ENCODE assay signal across 21 cellular contexts in the genomic region with DNA sequence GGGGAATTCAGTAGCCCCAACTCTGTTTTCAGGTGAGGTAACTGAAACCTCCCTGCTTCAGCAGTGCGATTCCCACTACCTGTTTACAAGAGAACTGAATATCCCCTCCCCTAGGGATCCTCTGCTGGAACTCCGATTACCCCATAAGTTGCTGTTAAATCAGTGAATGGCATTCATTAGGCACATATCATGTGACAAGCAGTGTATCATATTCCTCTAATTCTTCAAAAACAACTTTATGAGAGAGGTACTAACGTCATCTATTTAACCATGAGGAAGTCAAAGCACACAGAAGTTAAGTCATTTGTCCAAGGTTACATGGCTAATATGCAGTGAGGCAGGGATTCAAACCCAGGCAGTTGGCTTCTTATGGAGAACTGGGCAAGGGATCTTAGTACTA. TPM values are rescaled to one million over a fixed set of nuclear protein-coding genes. Genes with fewer than 3 reads are reported as not detected.
DNase-seq lines count a peak whose midpoint lies in the region; ATAC-seq, FAIRE-seq and TF ChIP-seq lines count a peak whose summit lies in the region.
"Had no signal": no experiment of that assay in that cellular context is flagged by ENCODE, and none has a peak within 500 bp of the region (broad histone marks: within the 10 kb centered on the region; RNA-seq: fewer than 3 reads in every experiment).

No MANE protein-coding gene starts in this region.

- no peaks in the 10 kb centered on the region for H3K9me3 ChIP-seq in H1 (ENCODE audit: insufficient read depth in 2 of 2, low read depth in 1 of 2, low read length in 1 of 2)
- H3K9me3 ChIP-seq in smooth muscle cell (replicated peaks; ENCODE audit: low read depth), result no peaks in the 10 kb centered on the region
- H3K9me3 ChIP-seq: stomach, thyroid gland had no signal

- DNase-seq in NCI-H748 (lab: John Stamatoyannopoulos, UW; ENCODE audit: unreplicated experiment), result peak; percentile 20
- DNase-seq in NCI-H748 treated with DMSO at 0.1 percent for 48 hours (lab: John Stamatoyannopoulos, UW), result no peak
- peak; percentile 16 for DNase-seq in NCI-H69 (lab: John Stamatoyannopoulos, UW)
- no peak for DNase-seq in H1 (ENCODE audit: low read depth in 1 of 2, low spot score in 2 of 2)
- no peak for DNase-seq in smooth muscle cell (lab: John Stamatoyannopoulos, UW; ENCODE audit: unreplicated experiment)
- DNase-seq in medulla oblongata (ENCODE audit: extremely low spot score), result no peak
- no peak for DNase-seq in CD1c-positive myeloid dendritic cell (ENCODE audit: extremely low spot score)
- DNase-seq: activated CD4-positive, alpha-beta T cell treated with anti-CD3 and anti-CD28 coated beads for 36 hours; activated effector memory CD4-positive, alpha-beta T cell treated with Interleukin-2 at 50 U/mL for 16 hours; activated naive CD8-positive, alpha-beta T cell treated with anti-CD3 and anti-CD28 coated beads for 36 hours; caudate nucleus; dermis blood vessel endothelial cell; DMS79; naive thymus-derived CD8-positive, alpha-beta T cell; NCI-H1694 treated with DMSO at 0.1 percent for 48 hours; stomach; T-helper 2 cell; thyroid gland had no signal

- H3F3A ChIP-seq in smooth muscle cell (ENCODE audit: low read depth), result no peaks in the 10 kb centered on the region

- no peak overlapping the region for H3K14ac ChIP-seq in H1 (ENCODE audit: insufficient read length)

- H4K91ac ChIP-seq in H1 (replicated peaks; ENCODE audit: insufficient read length, low read length), result no peak overlapping the region

- H3K27me3 ChIP-seq in H1 (replicated peaks in 1 of 4; ENCODE audit: control insufficient read depth in 3 of 4, extremely low read depth in 1 of 4, insufficient read depth in 3 of 4, low read length in 3 of 4) (no peaks in the 10 kb centered on the region), smooth muscle cell (ENCODE audit: low read depth) (no peaks in the 10 kb centered on the region)
- H3K27me3 ChIP-seq: stomach, thyroid gland had no signal

- H2BK5ac ChIP-seq in H1 (ENCODE audit: low read depth, low read length), result no peak overlapping the region

- no peak overlapping the region for H4K5ac ChIP-seq in H1 (ENCODE audit: insufficient read length, low read depth, low read length)

- H3K27ac ChIP-seq in H1 (ENCODE audit: low read depth, low read length) (no peak overlapping the region), smooth muscle cell (ENCODE audit: low read depth) (peak overlapping the region; percentile 78)
- H3K27ac ChIP-seq: stomach, thyroid gland had no signal

- no peaks in the 10 kb centered on the region for H3K36me3 ChIP-seq in H1 (ENCODE audit: control insufficient read depth in 2 of 4, insufficient read depth in 4 of 4, low read length in 3 of 4)
- H3K36me3 ChIP-seq in smooth muscle cell (ENCODE audit: low read depth), result no peaks in the 10 kb centered on the region
- H3K36me3 ChIP-seq: stomach, thyroid gland had no signal

- H4K8ac ChIP-seq in H1 (ENCODE audit: extremely low read depth, insufficient read depth, low read length), result no peak overlapping the region

- TF ChIP-seq EP300 in H1 (IDR thresholded peaks at IDR 0.05; ENCODE audit: borderline replicate concordance in 1 of 2, low read depth in 2 of 2, low read length in 2 of 2), result no peak

- H3K4me1 ChIP-seq in H1 (replicated peaks in 1 of 4; ENCODE audit: control insufficient read depth in 3 of 4, insufficient read depth in 4 of 4, low read length in 3 of 4) (peaks cover 0 to 8% (median 4%) of the 10 kb centered on the region in 4 experiments; a peak in 4 of 7 replicates), smooth muscle cell (ENCODE audit: low read depth) (peaks cover 7% of the 10 kb centered on the region)
- H3K4me1 ChIP-seq: thyroid gland had no signal

- 86% methylated on average over 3 of the region's 3 CpGs; no CpG with 5 or more reads in 1 of the 2 experiments for WGBS in H1 (ENCODE audit: extremely low coverage in 1 of 2, insufficient coverage in 1 of 2, insufficient read length in 1 of 2, insufficient replicate concordance in 2 of 2, low coverage in 1 of 2, low lambda C conversion rate in 2 of 2, missing lambda C conversion rate in 1 of 2), 2 experiments
- 87% methylated on average over 3 of the region's 3 CpGs for WGBS in smooth muscle cell (ENCODE audit: low lambda C conversion rate)

- H3K79me1 ChIP-seq in H1 (ENCODE audit: low read depth, low read length), result no peaks in the 10 kb centered on the region

- H3K4me2 ChIP-seq in H1 (ENCODE audit: insufficient read depth in 1 of 2, low read depth in 2 of 2, low read length in 2 of 2), result no peak overlapping the region
- no peak overlapping the region for H3K4me2 ChIP-seq in smooth muscle cell

- H4K20me1 ChIP-seq in H1 (replicated peaks in 1 of 2; ENCODE audit: control insufficient read depth in 1 of 2, insufficient read depth in 2 of 2, low read length in 2 of 2), result no peaks in the 10 kb centered on the region
- no peaks in the 10 kb centered on the region for H4K20me1 ChIP-seq in smooth muscle cell (ENCODE audit: low read depth)

- no peak overlapping the region for H2BK15ac ChIP-seq in H1 (ENCODE audit: low read length)

- H3K79me2 ChIP-seq in H1 (ENCODE audit: control insufficient read depth in 1 of 2, insufficient read depth in 2 of 2, low read length in 2 of 2) (no peaks in the 10 kb centered on the region), smooth muscle cell (ENCODE audit: low read depth) (no peaks in the 10 kb centered on the region)

- no peaks in the 10 kb centered on the region for H3K23me2 ChIP-seq in H1 (ENCODE audit: low read depth, low read length)

- H2BK12ac ChIP-seq in H1 (ENCODE audit: low read depth, low read length), result no peak overlapping the region

- no peak for FAIRE-seq in H1 (lab: Jason Lieb, UNC)
- FAIRE-seq: islet of Langerhans had no signal

- POLR2A ChIA-PET in H1 (lab: Charles Lee; ENCODE audit: partially characterized antibody), result no interaction called here

- CTCF ChIA-PET in H1 (lab: Charles Lee; ENCODE audit: partially characterized antibody), result interaction anchor here (2.0 to 2.4 kb wide), 2 partner anchors 36 to 266 kb away, joined by 4 to 8 read pairs; no protein-coding TSS in a partner anchor

- no peak overlapping the region for H3K4me3 ChIP-seq in H1 (ENCODE audit: extremely low read depth in 1 of 4, insufficient read depth in 2 of 4, low read depth in 3 of 4, low read length in 4 of 4)
- H3K4me3 ChIP-seq in smooth muscle cell, result no peak overlapping the region
- H3K4me3 ChIP-seq: stomach, thyroid gland had no signal

- H3K9ac ChIP-seq in H1 (replicated peaks in 1 of 4; ENCODE audit: extremely low read depth in 1 of 4, low read depth in 3 of 4, low read length in 3 of 4), result no peak overlapping the region
- no peak overlapping the region for H3K9ac ChIP-seq in smooth muscle cell (ENCODE audit: low read depth)

- peak overlapping the region; percentile 77; the same call in 1 of the 2 replicates for H2AFZ ChIP-seq in H1 (ENCODE audit: low read length)
- H2AFZ ChIP-seq in smooth muscle cell (ENCODE audit: low read depth), result no peak overlapping the region

- no peak for TF ChIP-seq CTCF in H1 (IDR thresholded peaks at IDR 0.05; ENCODE audit: control extremely low read depth in 1 of 3, insufficient read depth in 1 of 3, low read depth in 1 of 3, low read length in 3 of 3)
- no peak for TF ChIP-seq CTCF in smooth muscle cell (IDR thresholded peaks at IDR 0.05; ENCODE audit: borderline replicate concordance, insufficient read depth, poor library complexity, severe bottlenecking)

- no peak overlapping the region for H3K23ac ChIP-seq in H1 (ENCODE audit: insufficient read length)

- H2BK120ac ChIP-seq in H1 (replicated peaks; ENCODE audit: low read depth, low read length), result no peak overlapping the region

- ATAC-seq in HG03469 (IDR thresholded peaks at IDR 0.05; ENCODE audit: unreplicated experiment), result no peak
- ATAC-seq: activated CD4-positive, alpha-beta T cell treated with anti-CD3 and anti-CD28 coated beads for 36 hours; naive thymus-derived CD8-positive, alpha-beta T cell; Right ventricle myocardium inferior had no signal

- no peak overlapping the region for H2AK5ac ChIP-seq in H1 (ENCODE audit: low read depth, low read length)

- TF ChIP-seq RAD21 in H1 (IDR thresholded peaks at IDR 0.05 in 1 of 2, conservative IDR thresholded peaks at IDR 0.05 in 1 of 2; ENCODE audit: low read depth in 2 of 2, low read length in 2 of 2), result no peak

- TF ChIP-seq POLR2A in H1 (IDR thresholded peaks at IDR 0.05; ENCODE audit: control extremely low read depth in 1 of 2, low read depth in 2 of 2, low read length in 2 of 2), result no peak

- no peak overlapping the region for H3K18ac ChIP-seq in H1 (ENCODE audit: extremely low read depth, low read length)

- H3K4ac ChIP-seq in H1 (replicated peaks; ENCODE audit: insufficient read length, low read depth, low read length), result no peak overlapping the region

- no peak overlapping the region for H3K56ac ChIP-seq in H1 (replicated peaks; ENCODE audit: insufficient read length, low read depth, low read length)

- H2BK20ac ChIP-seq in H1 (ENCODE audit: low read length), result no peak overlapping the region

TF ChIP-seq in H1, 55 proteins besides CTCF, POLR2A, EP300 and RAD21 (continues in another document):
- no peak for TF ChIP-seq YY1 (IDR thresholded peaks at IDR 0.05; ENCODE audit: low read depth, low read length)
- no peak for TF ChIP-seq CHD1 (IDR thresholded peaks at IDR 0.05; ENCODE audit: low read depth, low read length)

RNA-seq across cellular contexts. Expression of gene PCED1B, which starts 44.0 kb away (rescaled TPM):
- total RNA-seq in H1 (2021; fragmentation: NEBNext Ultra II Directional; extraction: Animal tissue kit (Norgen Biotek cat#: 25700)), result 4.7 and 4.9 TPM in 2 replicates
- polyA plus RNA-seq in H1 (2011; rRNA removed), result 5.4 and 6.2 TPM in 2 replicates
- polyA plus RNA-seq in H1 (2011; cell fraction: cytosol; rRNA removed), result 4.6 TPM
- polyA plus RNA-seq in H1 (2011; cell fraction: nucleus; rRNA removed), result 7.3 TPM
- polyA plus RNA-seq in H1 (2012, experiment 1 of 2), result 6.9 to 7.6 TPM (median 7.4 TPM) in 4 replicates
- polyA plus RNA-seq in H1 (2012, experiment 2 of 2), result 6.0 TPM
- polyA plus RNA-seq in H1 (2013, experiment 1 of 2), result 8.0 TPM
- 7.5 TPM for polyA plus RNA-seq in H1 (2013, experiment 2 of 2)
- polyA minus RNA-seq in H1 (2011; rRNA and poly(A)+ RNA removed), result 1.6 and 3.1 TPM in 2 replicates
- polyA minus RNA-seq in H1 (2011; cell fraction: cytosol; rRNA and poly(A)+ RNA removed), result 2.6 TPM
- polyA minus RNA-seq in H1 (2011; cell fraction: nucleus; rRNA and poly(A)+ RNA removed), result 1.3 TPM
- total RNA-seq in smooth muscle cell, result 2.7 and 6.1 TPM in 2 replicates
- 3.5 and 6.3 TPM in 2 replicates for polyA plus RNA-seq in smooth muscle cell

RNA-seq across cellular contexts. Expression of gene AMIGO2, which starts 44.3 kb away (rescaled TPM):
- total RNA-seq in H1 (2021; fragmentation: NEBNext Ultra II Directional; extraction: Animal tissue kit (Norgen Biotek cat#: 25700)), result 3.3 TPM in 2 replicates
- polyA plus RNA-seq in H1 (2011; rRNA removed) (0.78 and 1.7 TPM in 2 replicates), smooth muscle cell (30.4 and 54.8 TPM in 2 replicates)
- 1.1 TPM for polyA plus RNA-seq in H1 (2011; cell fraction: cytosol; rRNA removed)
- polyA plus RNA-seq in H1 (2011; cell fraction: nucleus; rRNA removed), result 1.00 TPM
- polyA plus RNA-seq in H1 (2012, experiment 1 of 2), result 1.9 to 4.3 TPM (median 2.7 TPM) in 4 replicates
- 0.87 TPM for polyA plus RNA-seq in H1 (2012, experiment 2 of 2)
- polyA plus RNA-seq in H1 (2013, experiment 1 of 2), result 4.4 TPM
- 5.3 TPM for polyA plus RNA-seq in H1 (2013, experiment 2 of 2)
- polyA minus RNA-seq in H1 (2011; rRNA and poly(A)+ RNA removed), result 2.2 and 3.1 TPM in 2 replicates
- polyA minus RNA-seq in H1 (2011; cell fraction: cytosol; rRNA and poly(A)+ RNA removed), result 0.59 TPM
- polyA minus RNA-seq in H1 (2011; cell fraction: nucleus; rRNA and poly(A)+ RNA removed), result 2.2 TPM
- total RNA-seq in smooth muscle cell, result 51.6 and 59.6 TPM in 2 replicates

Comparison
In these comparisons a context has a peak if more than half of its experiments do, and no peak if none do; other contexts are left out.
1. DNase-seq: peak in NCI-H748 (single experiment) and NCI-H69 (single experiment); none in NCI-H748 treated with DMSO at 0.1 percent for 48 hours (single experiment), H1 (0 of 2), smooth muscle cell (single experiment), medulla oblongata (single experiment) and CD1c-positive myeloid dendritic cell (single experiment).
2. RNA of gene AMIGO2, which starts 44.3 kb away (total RNA-seq): 51.6 to 59.6 TPM in smooth muscle cell; 3.3 TPM in H1; every median in the first group is over 10 times any median in the second.